In genomic region chr3:108091498-108092259, GRCh38 we compare ENCODE assay signal across 8 cellular contexts. TPM values are rescaled to one million over a fixed set of nuclear protein-coding genes. Genes with fewer than 3 reads are reported as not detected.
DNase-seq lines count a peak whose midpoint lies in the region; ATAC-seq and TF ChIP-seq lines count a peak whose summit lies in the region.

No MANE protein-coding gene starts in this region.

- H3K4me2 ChIP-seq in DOHH2 (ENCODE audit: low read length), result peak overlapping the region; percentile 94

- no peaks in the 10 kb centered on the region for H3K9me2 ChIP-seq in DOHH2 (replicated peaks; ENCODE audit: control insufficient read depth, low read length)

- peak overlapping the region; percentile 15 for H3K27ac Mint-ChIP-seq in neural crest cell (ENCODE audit: unreplicated experiment)

- H3K27ac ChIP-seq in DOHH2 (ENCODE audit: low read depth, low read length) (no peak overlapping the region), HUES6 (ENCODE audit: low read depth, low read length) (no peak overlapping the region)

- H3K4me1 ChIP-seq in DOHH2 (ENCODE audit: control insufficient read depth, low read length), result peaks cover 44% of the 10 kb centered on the region
- peaks cover 4% of the 10 kb centered on the region for H3K4me1 ChIP-seq in HUES6 (ENCODE audit: control insufficient read depth, insufficient read depth, low read length)

- peak overlapping the region; percentile 92 for H3K4me3 Mint-ChIP-seq in neural crest cell

- peaks cover 44% of the 10 kb centered on the region for H3K79me2 ChIP-seq in DOHH2 (ENCODE audit: control insufficient read depth, low read length)

- no peak for TF ChIP-seq CTCF in DOHH2 (IDR thresholded peaks at IDR 0.05; ENCODE audit: low read depth, low read length, poor library complexity, severe bottlenecking)
- no peak for TF ChIP-seq CTCF in epithelial cell of proximal tubule (conservative IDR thresholded peaks at IDR 0.05; ENCODE audit: low read depth, low read length)
- no peak for TF ChIP-seq CTCF in neural crest cell (conservative IDR thresholded peaks at IDR 0.05)

- peaks cover 4% of the 10 kb centered on the region; the same call in 1 of the 2 replicates for H4K20me1 ChIP-seq in DOHH2 (ENCODE audit: control insufficient read depth, insufficient read depth, low read depth, low read length)

- no peaks in the 10 kb centered on the region for H3K36me3 Mint-ChIP-seq in neural crest cell (ENCODE audit: low read depth)

- H3K27me3 ChIP-seq in DOHH2 (ENCODE audit: control insufficient read depth, low read length), result no peaks in the 10 kb centered on the region
- peaks cover 36% of the 10 kb centered on the region for H3K27me3 ChIP-seq in HUES6 (ENCODE audit: control insufficient read depth, insufficient read depth, low read length)

- peak; percentile 70 for DNase-seq in activated CD8-positive, alpha-beta memory T cell treated with anti-CD3 and anti-CD28 coated beads, Interleukin-2, amount 50 U/mL, for 48 hours
- DNase-seq in epithelial cell of proximal tubule (ENCODE audit: low read depth) (no peak), neural crest cell (ENCODE audit: low read depth, low spot score) (no peak), AG08396 (ENCODE audit: low spot score) (no peak), ureter (ENCODE audit: low spot score) (no peak)

- peaks cover 20% of the 10 kb centered on the region for H3K4me1 Mint-ChIP-seq in neural crest cell

- peaks cover 16% of the 10 kb centered on the region for H3K27me3 Mint-ChIP-seq in neural crest cell (ENCODE audit: low read depth)

- peaks cover 15% of the 10 kb centered on the region for H3F3A ChIP-seq in DOHH2 (ENCODE audit: control insufficient read depth, insufficient read depth)

- no peaks in the 10 kb centered on the region for H3K9me3 ChIP-seq in DOHH2 (ENCODE audit: control insufficient read depth, insufficient read depth, low read length)
- H3K9me3 ChIP-seq in HUES6 (ENCODE audit: control insufficient read depth, insufficient read depth, low read depth, low read length), result 0 out of 2 replicates have a peak, but pooled peaks cover 6% of the 10 kb centered on the region

- no peak overlapping the region for H3K9ac ChIP-seq in HUES6 (ENCODE audit: low read length)

- H3K9me3 Mint-ChIP-seq in neural crest cell, result peaks cover 2% of the 10 kb centered on the region

- H3K4me3 ChIP-seq in DOHH2 (ENCODE audit: low read length) (peak overlapping the region; percentile 81), HUES6 (ENCODE audit: low read depth, low read length) (peak overlapping the region; percentile 91), epithelial cell of proximal tubule (ENCODE audit: low read depth, low read length) (peak overlapping the region; percentile 71)

- ATAC-seq in GM19023 (IDR thresholded peaks at IDR 0.05; ENCODE audit: unreplicated experiment), result no peak

- H3K36me3 ChIP-seq in DOHH2 (ENCODE audit: control insufficient read depth, low read length) (peaks cover 29% of the 10 kb centered on the region), HUES6 (ENCODE audit: control insufficient read depth, insufficient read depth, low read length) (no peaks in the 10 kb centered on the region)

RNA-seq across cellular contexts. Expression of gene CD47, which starts 0.8 kb away (rescaled TPM):
- total RNA-seq in epithelial cell of proximal tubule, result 81.0 and 141 TPM in 2 replicates
- 43.4 and 48.3 TPM in 2 replicates for total RNA-seq in neural crest cell
- total RNA-seq in ureter, result 76.5 TPM
